In the genomic region with DNA sequence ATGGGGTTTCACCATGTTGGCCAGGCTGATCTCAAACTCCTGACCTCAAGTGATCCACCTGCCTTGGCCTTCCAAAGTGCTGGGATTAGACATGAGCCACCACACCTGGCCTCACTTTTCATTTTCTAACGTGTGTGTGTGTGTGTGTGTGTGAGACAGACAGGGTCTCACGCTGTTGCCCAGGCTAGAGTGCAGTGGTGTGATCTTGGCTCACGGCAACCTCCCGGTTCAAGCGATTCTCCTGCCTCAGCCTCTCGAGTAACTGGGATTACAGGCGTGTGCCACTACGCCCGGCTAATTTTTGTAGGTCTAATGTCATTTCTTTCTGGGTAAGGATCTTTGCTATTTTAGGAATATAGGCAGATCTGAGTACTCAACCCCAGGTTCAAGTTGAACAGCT, we compare ENCODE assay signal across 3 cellular contexts. TPM values are rescaled to one million over a fixed set of nuclear protein-coding genes. Genes with fewer than 3 reads are reported as not detected.
"Had no signal": no experiment of that assay in that cellular context is flagged by ENCODE, and none has a peak within 500 bp of the region (broad histone marks: within the 10 kb centered on the region; RNA-seq: fewer than 3 reads in every experiment).

No MANE protein-coding gene starts in this region.

RNA-seq across cellular contexts. Expression of a gene that starts 4.7 kb away (rescaled TPM):
- total RNA-seq: activated B cell treated with CpG ODN at 0.5 μM for 24 hours, bronchial epithelial cell had no signal

RNA-seq across cellular contexts. Expression of a gene that starts 30.5 kb away (rescaled TPM):
- total RNA-seq: T-helper 1 cell treated with Interleukin-12 subunit alpha and Interleukin-12 subunit beta and Interleukin-4 antibody, amounts not matched to agents 30 ng/mL and 1 ng/mL, for 36 hours had no signal
